ENCODE assay signal across 16 cellular contexts in the genomic region with DNA sequence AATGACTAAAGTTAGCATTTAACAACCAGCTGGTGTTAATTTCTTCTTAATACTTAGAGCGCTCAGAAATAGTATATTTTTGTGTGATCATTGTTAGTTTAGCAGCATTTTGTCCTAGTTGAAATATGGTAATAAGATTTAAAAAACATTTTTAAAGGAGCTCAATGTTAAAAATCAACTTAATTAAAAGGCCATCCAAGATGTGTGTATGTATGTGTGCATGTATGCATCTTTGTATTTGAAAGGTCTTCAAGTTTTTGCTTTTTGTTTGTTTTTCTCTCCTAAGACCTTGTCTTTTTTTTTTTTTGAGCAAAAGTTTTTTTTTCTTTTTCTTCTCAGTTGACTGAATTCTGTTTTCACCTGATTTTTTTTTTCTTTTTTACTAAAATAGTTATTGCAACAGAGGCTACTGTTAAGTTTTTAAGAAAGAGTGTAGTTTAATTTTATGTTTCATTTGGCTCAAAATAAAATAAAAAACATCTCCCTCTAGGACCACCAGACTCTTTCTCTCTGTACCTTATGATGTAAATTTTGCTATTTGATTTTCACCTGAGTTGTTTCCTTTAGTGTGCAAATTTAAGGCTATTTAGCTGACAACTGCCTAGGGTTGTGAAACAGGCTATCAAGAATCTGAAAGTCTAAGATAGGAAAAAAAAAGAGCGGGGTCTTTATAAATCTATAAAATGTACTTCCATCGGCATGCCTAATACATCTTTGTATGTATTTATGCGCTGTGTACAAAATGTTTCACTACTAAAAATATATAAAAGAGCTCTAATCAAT.
"Had no signal": no experiment of that assay in that cellular context is flagged by ENCODE, and none has a peak within 500 bp of the region (broad histone marks: within the 10 kb centered on the region; RNA-seq: fewer than 3 reads in every experiment).

No MANE protein-coding gene starts in this region.

- H3K9me3 ChIP-seq: breast epithelium had no signal

- H3K4me1 ChIP-seq: breast epithelium had no signal

- H3K4me3 ChIP-seq: breast epithelium, dorsolateral prefrontal cortex, left ventricle myocardium inferior, thoracic aorta had no signal

- H3K36me3 ChIP-seq: breast epithelium, left ventricle myocardium inferior, thoracic aorta had no signal

- H3K27me3 Mint-ChIP-seq: activated naive CD8-positive, alpha-beta T cell treated with anti-CD3 and anti-CD28 coated beads for 36 hours; stimulated activated naive CD8-positive, alpha-beta T cell treated with anti-CD3 and anti-CD28 coated beads, Interleukin-15, amount 100 ng/mL, for 72 hours had no signal

- DNase-seq: activated CD4-positive, alpha-beta T cell treated with anti-CD3 and anti-CD28 coated beads, Interleukin-2, amount 50 U/mL, for 1 hour; activated effector memory CD4-positive, alpha-beta T cell treated with Interleukin-2 at 50 U/mL for 16 hours; activated naive CD8-positive, alpha-beta T cell treated with anti-CD3 and anti-CD28 coated beads for 36 hours; activated T-cell treated with anti-CD3 and anti-CD28 coated beads, Interleukin-2, amount 50 U/mL, for 1 hour; aorta; dorsolateral prefrontal cortex; foreskin keratinocyte; head of caudate nucleus; left ventricle myocardium inferior; retina; stimulated activated CD4-positive, alpha-beta T cell treated with anti-CD3 and anti-CD28 coated beads, Interleukin-4, amount 100 ng/mL, for 4 hours; stimulated activated naive CD8-positive, alpha-beta T cell treated with anti-CD3 and anti-CD28 coated beads, Interleukin-15, amount 100 ng/mL, for 72 hours; SW 1271 had no signal

- H3K4me3 Mint-ChIP-seq: activated naive CD8-positive, alpha-beta T cell treated with anti-CD3 and anti-CD28 coated beads for 36 hours had no signal

- H3K27ac Mint-ChIP-seq: activated naive CD8-positive, alpha-beta T cell treated with anti-CD3 and anti-CD28 coated beads for 36 hours; stimulated activated naive CD8-positive, alpha-beta T cell treated with anti-CD3 and anti-CD28 coated beads, Interleukin-15, amount 100 ng/mL, for 72 hours had no signal

- H3K27me3 ChIP-seq: breast epithelium, dorsolateral prefrontal cortex, foreskin keratinocyte had no signal

- H3K36me3 Mint-ChIP-seq: activated naive CD8-positive, alpha-beta T cell treated with anti-CD3 and anti-CD28 coated beads for 36 hours had no signal

- H3K27ac ChIP-seq: breast epithelium, dorsolateral prefrontal cortex, foreskin keratinocyte, left ventricle myocardium inferior, thoracic aorta had no signal

- ATAC-seq: esophagus mucosa; foreskin keratinocyte; stimulated activated naive CD8-positive, alpha-beta T cell treated with anti-CD3 and anti-CD28 coated beads, Interleukin-15, amount 100 ng/mL, for 72 hours had no signal
